In the genomic region with DNA sequence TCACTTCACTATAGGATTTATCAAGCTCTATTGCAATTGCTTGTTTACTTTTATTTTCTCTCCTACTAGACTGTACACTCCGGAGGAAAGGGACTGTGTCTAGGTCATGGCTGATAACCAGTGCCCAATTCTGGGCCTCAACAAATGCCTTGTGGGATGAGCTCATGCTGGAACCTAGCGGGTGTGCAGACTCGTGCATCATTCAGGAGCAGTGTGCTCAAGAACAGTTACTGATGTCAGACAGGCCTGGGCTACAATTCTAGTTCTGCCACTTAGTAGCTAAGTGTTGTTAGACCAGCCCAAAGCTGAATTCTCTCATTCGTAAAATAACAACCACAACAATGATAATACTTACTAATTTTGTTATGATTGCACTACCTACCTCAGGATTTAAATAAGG, we compare ENCODE assay signal across 10 cellular contexts.
A peak's percentile ranks its signal among the peaks of the same experiment; 100 is the strongest.
DNase-seq lines count a peak whose midpoint lies in the region; ATAC-seq and TF ChIP-seq lines count a peak whose summit lies in the region.
"Had no signal": no experiment of that assay in that cellular context is flagged by ENCODE, and none has a peak within 500 bp of the region (broad histone marks: within the 10 kb centered on the region; RNA-seq: fewer than 3 reads in every experiment).

No MANE protein-coding gene starts in this region.

- H3K4me3 ChIP-seq in adipocyte (ENCODE audit: low read length) (peak overlapping the region; percentile 32), stomach smooth muscle (ENCODE audit: low read length in 2 of 2) (no peak overlapping the region)

- H3K27ac ChIP-seq in foreskin keratinocyte: peak overlapping the region; percentile 87
- peak overlapping the region; percentile 71 for H3K27ac ChIP-seq in stomach smooth muscle (ENCODE audit: low read length)

- no peaks in the 10 kb centered on the region for H3K9me3 Mint-ChIP-seq in activated T-cell treated with anti-CD3 and anti-CD28 coated beads, Interleukin-2, amount 50 U/mL, for 72 hours
- H3K9me3 Mint-ChIP-seq: endodermal cell; naive thymus-derived CD8-positive, alpha-beta T cell had no signal

- H3K27me3 ChIP-seq in adipocyte (replicated peaks; ENCODE audit: control insufficient read depth, insufficient read depth, low read length) (peaks cover 2% of the 10 kb centered on the region), foreskin keratinocyte (no peaks in the 10 kb centered on the region), stomach smooth muscle (ENCODE audit: control insufficient read depth in 1 of 2, insufficient read depth in 2 of 2, low read length in 2 of 2) (no peaks in the 10 kb centered on the region)

- H3K27me3 Mint-ChIP-seq in activated T-cell treated with anti-CD3 and anti-CD28 coated beads, Interleukin-2, amount 50 U/mL, for 72 hours (ENCODE audit: low read depth): peaks cover 12% of the 10 kb centered on the region

- TF ChIP-seq CTCF in foreskin keratinocyte (conservative IDR thresholded peaks at IDR 0.05): no peak

- H3K27ac Mint-ChIP-seq in activated T-cell treated with anti-CD3 and anti-CD28 coated beads, Interleukin-2, amount 50 U/mL, for 72 hours: no peak overlapping the region
- H3K27ac Mint-ChIP-seq: endodermal cell; naive thymus-derived CD8-positive, alpha-beta T cell had no signal

- H3K9me3 ChIP-seq in adipocyte (ENCODE audit: control insufficient read depth, low read length) (no peaks in the 10 kb centered on the region), stomach smooth muscle (ENCODE audit: control insufficient read depth in 2 of 2, low read length in 2 of 2) (no peaks in the 10 kb centered on the region)

- no peaks in the 10 kb centered on the region for H3K36me3 Mint-ChIP-seq in activated T-cell treated with anti-CD3 and anti-CD28 coated beads, Interleukin-2, amount 50 U/mL, for 72 hours (ENCODE audit: insufficient read depth in 2 of 2)

- ATAC-seq in activated T-cell treated with anti-CD3 and anti-CD28 coated beads, Interleukin-2, amount 50 U/mL, for 72 hours (replicated peaks in 1 of 2): peak; percentile 22 to 28
- ATAC-seq in foreskin keratinocyte: peak; percentile 70
- no peak for ATAC-seq in HG03460 (IDR thresholded peaks at IDR 0.05; ENCODE audit: unreplicated experiment)
- ATAC-seq in GM19023 (IDR thresholded peaks at IDR 0.05; ENCODE audit: unreplicated experiment): no peak
- ATAC-seq: naive thymus-derived CD8-positive, alpha-beta T cell had no signal

- H3K4me1 ChIP-seq in adipocyte (ENCODE audit: control insufficient read depth, insufficient read depth, low read length) (peaks cover 42% of the 10 kb centered on the region), foreskin keratinocyte (peaks cover 12% of the 10 kb centered on the region), stomach smooth muscle (ENCODE audit: control insufficient read depth, insufficient read depth, low read length) (peaks cover 20% of the 10 kb centered on the region)

- H3K36me3 ChIP-seq in adipocyte (ENCODE audit: control insufficient read depth, insufficient read depth, low read length, severe bottlenecking): no peaks in the 10 kb centered on the region
- H3K36me3 ChIP-seq in stomach smooth muscle (ENCODE audit: control insufficient read depth in 2 of 2, insufficient read depth in 2 of 2, low read length in 2 of 2): no peaks in the 10 kb centered on the region

- H3K4me3 Mint-ChIP-seq in activated T-cell treated with anti-CD3 and anti-CD28 coated beads, Interleukin-2, amount 50 U/mL, for 72 hours: peak overlapping the region; percentile 5 to 27
- H3K4me3 Mint-ChIP-seq: endodermal cell had no signal

- H3K9ac ChIP-seq in adipocyte (ENCODE audit: low read length) (peak overlapping the region; percentile 24), stomach smooth muscle (ENCODE audit: low read length in 2 of 2) (no peak overlapping the region)

- H3K4me1 Mint-ChIP-seq in activated T-cell treated with anti-CD3 and anti-CD28 coated beads, Interleukin-2, amount 50 U/mL, for 72 hours (ENCODE audit: low read depth): peaks cover 28% of the 10 kb centered on the region

- no peak for DNase-seq in activated T-cell treated with anti-CD3 and anti-CD28 coated beads, Interleukin-2, amount 50 U/mL, for 72 hours
- DNase-seq in activated T-cell treated with anti-CD3 and anti-CD28 coated beads for 4 hours (no peak), adipocyte (ENCODE audit: low read depth) (no peak), foreskin keratinocyte (peak; percentile 43 to 68)
- DNase-seq in activated CD4-positive, CD25-positive, alpha-beta regulatory T cell (lab: John Stamatoyannopoulos, UW): no peak

Comparison
In these comparisons a context has a peak if more than half of its experiments do, and no peak if none do; other contexts are left out.
1. ATAC-seq: peak in activated T-cell treated with anti-CD3 and anti-CD28 coated beads, Interleukin-2, amount 50 U/mL, for 72 hours (2 of 2) and foreskin keratinocyte (single experiment); none in HG03460 (single experiment) and GM19023 (single experiment).
2. DNase-seq: peak in foreskin keratinocyte (2 of 2); none in activated T-cell treated with anti-CD3 and anti-CD28 coated beads, Interleukin-2, amount 50 U/mL, for 72 hours (0 of 2), activated T-cell treated with anti-CD3 and anti-CD28 coated beads for 4 hours (single experiment), adipocyte (single experiment) and activated CD4-positive, CD25-positive, alpha-beta regulatory T cell (0 of 4).